15 cellular contexts compared by ENCODE assay signal in genomic region chrX:150548684-150549083, GRCh38. TPM values are rescaled to one million over a fixed set of nuclear protein-coding genes. Genes with fewer than 3 reads are reported as not detected.
DNase-seq lines count a peak whose midpoint lies in the region; ATAC-seq, FAIRE-seq and TF ChIP-seq lines count a peak whose summit lies in the region.
"Had no signal": no experiment of that assay in that cellular context is flagged by ENCODE, and none has a peak within 500 bp of the region (broad histone marks: within the 10 kb centered on the region; RNA-seq: fewer than 3 reads in every experiment).

No MANE protein-coding gene starts in this region.

- H3K4me1 Mint-ChIP-seq in stimulated activated effector memory CD8-positive, alpha-beta T cell treated with anti-CD3 and anti-CD28 coated beads, Interleukin-12 subunit alpha, Interleukin-12 subunit beta, amount 100 ng/mL, for 72 hours: peaks cover 25% of the 10 kb centered on the region

- CTCF ChIA-PET in HepG2 (lab: Yijun Ruan, JAX; ENCODE audit: low intra/inter-chr PET ratio, low total read pairs): no interaction called here

- H2AFZ ChIP-seq in HepG2 (ENCODE audit: low read length): no peak overlapping the region

- TF ChIP-seq CTCF in HepG2 (CRISPR knock-in tag; IDR thresholded peaks at IDR 0.05): no peak
- TF ChIP-seq CTCF in right lobe of liver (IDR thresholded peaks at IDR 0.05): no peak

- H3K4me3 ChIP-seq in HepG2 (replicated peaks in 1 of 3; ENCODE audit: insufficient read depth in 1 of 3, low read depth in 2 of 3, low read length in 3 of 3) (no peak overlapping the region), right lobe of liver (no peak overlapping the region)

- no peak for TF ChIP-seq EP300 in HepG2 (IDR thresholded peaks at IDR 0.05; ENCODE audit: low read depth in 2 of 2, low read length in 2 of 2)
- TF ChIP-seq EP300 in HepG2 (CRISPR knock-in tag; IDR thresholded peaks at IDR 0.05; ENCODE audit: borderline replicate concordance): no peak

- ATAC-seq in HepG2 (no peak), right lobe of liver (no peak)
- peak; percentile 88 for ATAC-seq in stimulated activated effector memory CD8-positive, alpha-beta T cell treated with anti-CD3 and anti-CD28 coated beads, Interleukin-12 subunit alpha, Interleukin-12 subunit beta, amount 100 ng/mL, for 72 hours

- BruUV-seq in HepG2 (replicated peaks; lab: Mats Ljungman, UMichigan): no TSS peak

- H3K36me3 Mint-ChIP-seq in stimulated activated effector memory CD8-positive, alpha-beta T cell treated with anti-CD3 and anti-CD28 coated beads, Interleukin-12 subunit alpha, Interleukin-12 subunit beta, amount 100 ng/mL, for 72 hours: no peaks in the 10 kb centered on the region

- H3K4me1 ChIP-seq in HepG2 (ENCODE audit: insufficient read depth, low read length) (peaks cover 71% of the 10 kb centered on the region), right lobe of liver (peaks cover 0 to 11% (median 0%) of the 10 kb centered on the region in 4 donors)
- H3K4me1 ChIP-seq: BE2C had no signal

- no peak for TF ChIP-seq RAD21 in HepG2 (CRISPR knock-in tag; IDR thresholded peaks at IDR 0.05)

- H3K79me2 ChIP-seq in HepG2 (ENCODE audit: insufficient read depth, low read length): no peaks in the 10 kb centered on the region

- POLR2A ChIA-PET in HepG2 (lab: Yijun Ruan, JAX): interaction anchor here (0.7 to 5.4 kb wide), 2 partner anchors 21 to 98 kb away, joined by 3 to 63 read pairs; partner anchors contain the start of gene MTM1

- in situ Hi-C loops in HepG2 (cut with HindIII; ENCODE audit: extremely low pct_ligation_motif_present, low pct_unique_long_range_greater_than_20kb): loop anchor here (10.0 kb wide), 1 partner anchor 136 kb away; no protein-coding TSS in a partner anchor

- no peaks in the 10 kb centered on the region for H4K20me1 ChIP-seq in HepG2 (ENCODE audit: insufficient read depth, low read length)

- H3K4me3 Mint-ChIP-seq in stimulated activated effector memory CD8-positive, alpha-beta T cell treated with anti-CD3 and anti-CD28 coated beads, Interleukin-12 subunit alpha, Interleukin-12 subunit beta, amount 100 ng/mL, for 72 hours: peak overlapping the region; percentile 57

- no peak overlapping the region for H3K27ac Mint-ChIP-seq in stimulated activated effector memory CD8-positive, alpha-beta T cell treated with anti-CD3 and anti-CD28 coated beads, Interleukin-12 subunit alpha, Interleukin-12 subunit beta, amount 100 ng/mL, for 72 hours

- H3K9me3 ChIP-seq in HepG2 (ENCODE audit: low read length) (no peaks in the 10 kb centered on the region), right lobe of liver (no peaks in the 10 kb centered on the region)
- H3K9me3 ChIP-seq: BE2C, stomach had no signal

- H3K36me3 ChIP-seq in HepG2 (replicated peaks in 1 of 2; ENCODE audit: control insufficient read depth in 1 of 2, insufficient read depth in 2 of 2, low read length in 2 of 2) (no peaks in the 10 kb centered on the region), right lobe of liver (no peaks in the 10 kb centered on the region)
- H3K36me3 ChIP-seq: BE2C, stomach had no signal

- DNase-seq in HepG2 (ENCODE audit: low spot score) (no peak), right lobe of liver (no peak), RCC 7860 (ENCODE audit: low spot score) (peak; percentile 43), epithelial cell of prostate (ENCODE audit: low read depth, low spot score) (peak; percentile 16), caudate nucleus (lab: John Stamatoyannopoulos, UW) (no peak), D341Med (ENCODE audit: low spot score) (no peak), frontal cortex (ENCODE audit: low spot score in 2 of 2) (no peak)
- DNase-seq in stimulated activated effector memory CD8-positive, alpha-beta T cell treated with anti-CD3 and anti-CD28 coated beads, Interleukin-12 subunit alpha, Interleukin-12 subunit beta, amount 100 ng/mL, for 72 hours (ENCODE audit: low spot score in 2 of 2): no peak
- DNase-seq: activated naive CD4-positive, alpha-beta T cell; BE2C; NCI-H1105 treated with DMSO at 0.1 percent for 48 hours; NCI-H446; stomach had no signal

- H3K27ac ChIP-seq in HepG2 (ENCODE audit: extremely low read length, insufficient read depth, low read length): no peak overlapping the region
- no peak overlapping the region for H3K27ac ChIP-seq in right lobe of liver
- no peak overlapping the region for H3K27ac ChIP-seq in epithelial cell of prostate
- no peak overlapping the region for H3K27ac ChIP-seq in caudate nucleus (ENCODE audit: low read depth, low read length)

- H3K9me3 Mint-ChIP-seq in stimulated activated effector memory CD8-positive, alpha-beta T cell treated with anti-CD3 and anti-CD28 coated beads, Interleukin-12 subunit alpha, Interleukin-12 subunit beta, amount 100 ng/mL, for 72 hours: no peaks in the 10 kb centered on the region

- intact Hi-C loops in HepG2 (cut with micrococcal nuclease; ENCODE audit: unreplicated experiment): loop anchor here (10.0 kb wide), 1 partner anchor 166 kb away; no protein-coding TSS in a partner anchor
- intact Hi-C loops in right lobe of liver (cut with DNase I): no loop called here

- WGBS in HepG2 (ENCODE audit: low lambda C conversion rate): no CpG with 5 or more reads among the region's 2 CpGs
- 43% methylated on average over 1 of the region's 2 CpGs for WGBS in right lobe of liver (ENCODE audit: insufficient coverage, low coverage, low lambda C conversion rate, missing lambda C conversion rate)

- no peaks in the 10 kb centered on the region for H3K27me3 ChIP-seq in HepG2 (ENCODE audit: control insufficient read depth in 1 of 2, insufficient read depth in 2 of 2, low read length in 2 of 2)
- H3K27me3 ChIP-seq in right lobe of liver: no peaks in the 10 kb centered on the region
- H3K27me3 ChIP-seq: BE2C, stomach had no signal

- H3K9ac ChIP-seq in HepG2 (ENCODE audit: insufficient read depth, low read depth, low read length): no peak overlapping the region

- peak overlapping the region; percentile 90 for H3K4me2 ChIP-seq in HepG2 (ENCODE audit: low read depth, low read length)

- no peak for TF ChIP-seq POLR2A in HepG2 (IDR thresholded peaks at IDR 0.05; ENCODE audit: insufficient read depth in 1 of 2, low read depth in 2 of 2, low read length in 2 of 2)
- no peak for TF ChIP-seq POLR2A in right lobe of liver (IDR thresholded peaks at IDR 0.05)

- FAIRE-seq in HepG2 (lab: Jason Lieb, UNC) (no peak), RCC 7860 (lab: Jason Lieb, UNC) (peak; percentile 88), frontal cortex (lab: Jason Lieb, UNC) (no peak)
- FAIRE-seq: G401.6, keratinocyte had no signal

TF ChIP-seq in HepG2, 621 proteins besides CTCF, POLR2A, EP300 and RAD21 (continues in another document):
- TF ChIP-seq MBNL3 (CRISPR knock-in tag; conservative IDR thresholded peaks at IDR 0.05) (no peak), SAFB2 (CRISPR knock-in tag; IDR thresholded peaks at IDR 0.05; ENCODE audit: borderline replicate concordance, low read depth) (no peak), ELF3 (CRISPR knock-in tag; IDR thresholded peaks at IDR 0.05) (no peak), HIC2 (CRISPR knock-in tag; IDR thresholded peaks at IDR 0.05; ENCODE audit: low read depth) (no peak), ZNF160 (CRISPR knock-in tag; IDR thresholded peaks at IDR 0.05) (no peak), KLF13 (CRISPR knock-in tag; IDR thresholded peaks at IDR 0.05) (no peak)

RNA-seq across cellular contexts. Expression of gene MTM1, which starts 19.7 kb away (rescaled TPM):
- total RNA-seq in HepG2 (2016; rRNA removed; fragmentation: Illumina TruSeq; extraction: Trizol) (15.2 and 27.2 TPM in 2 replicates), right lobe of liver (10 to 100 TPM in 5 of 6 experiments, 1 to 10 TPM in 1; 9.8 to 18.0 (median 13.5) TPM), frontal cortex (10.2 TPM)
- total RNA-seq in HepG2 (2016; cell fraction: cytosol; rRNA removed; fragmentation: Illumina TruSeq; extraction: Trizol; ENCODE audit: low read depth): 15.6 and 17.4 TPM in 2 replicates
- total RNA-seq in HepG2 (2016; cell fraction: insoluble cytoplasmic fraction; rRNA removed; fragmentation: Illumina TruSeq; extraction: Trizol): 16.4 and 29.7 TPM in 2 replicates
- 9.7 and 11.4 TPM in 2 replicates for total RNA-seq in HepG2 (2016; cell fraction: membrane; rRNA removed; fragmentation: Illumina TruSeq; extraction: Trizol)
- 15.2 and 19.0 TPM in 2 replicates for total RNA-seq in HepG2 (2016; cell fraction: nucleus; rRNA removed; fragmentation: Illumina TruSeq; extraction: Trizol)
- 8.7 and 12.0 TPM in 2 replicates for polyA plus RNA-seq in HepG2 (2011; rRNA removed)
- polyA plus RNA-seq in HepG2 (2011; cell fraction: cytosol; rRNA removed): 4.5 and 5.6 TPM in 2 replicates
- polyA plus RNA-seq in HepG2 (2011; cell fraction: nucleus; rRNA removed): 3.9 and 5.2 TPM in 2 replicates
- polyA plus RNA-seq in HepG2 (2012): 10.3 and 16.8 TPM in 2 replicates
- polyA plus RNA-seq in HepG2 (2016; cell fraction: cytosol; fragmentation: Illumina TruSeq; extraction: Trizol; ENCODE audit: low read depth): 0.55 and 0.63 TPM in 2 replicates
- 21.9 and 26.9 TPM in 2 replicates for polyA plus RNA-seq in HepG2 (2016; cell fraction: insoluble cytoplasmic fraction; fragmentation: Illumina TruSeq; extraction: Trizol; ENCODE audit: low read depth)
- 1.6 and 2.2 TPM in 2 replicates for polyA plus RNA-seq in HepG2 (2016; cell fraction: membrane; fragmentation: Illumina TruSeq; extraction: Trizol; ENCODE audit: low read depth)
- 13.2 and 14.3 TPM in 2 replicates for polyA plus RNA-seq in HepG2 (2016; cell fraction: nucleus; fragmentation: Illumina TruSeq; extraction: Trizol; ENCODE audit: insufficient read depth, low read depth)
- polyA minus RNA-seq in HepG2 (2011; rRNA and poly(A)+ RNA removed; ENCODE audit: low replicate concordance): 2.7 and 7.2 TPM in 2 replicates
- 6.0 and 7.1 TPM in 2 replicates for polyA minus RNA-seq in HepG2 (2011; cell fraction: cytosol; rRNA and poly(A)+ RNA removed)
- 40.0 and 50.3 TPM in 2 replicates for polyA minus RNA-seq in HepG2 (2011; cell fraction: nucleus; rRNA and poly(A)+ RNA removed)

Comparison
In these comparisons a context has a peak if more than half of its experiments do, and no peak if none do; other contexts are left out.
1. DNase-seq: peak in RCC 7860 (single experiment) and epithelial cell of prostate (single experiment); none in HepG2 (single experiment), right lobe of liver (0 of 3), stimulated activated effector memory CD8-positive, alpha-beta T cell treated with anti-CD3 and anti-CD28 coated beads, Interleukin-12 subunit alpha, Interleukin-12 subunit beta, amount 100 ng/mL, for 72 hours (0 of 2), caudate nucleus (0 of 61), D341Med (single experiment) and frontal cortex (0 of 2).